9 cellular contexts compared by ENCODE assay signal in genomic region chr3:38805765-38806386, GRCh38. TPM values are rescaled to one million over a fixed set of nuclear protein-coding genes. Genes with fewer than 3 reads are reported as not detected.
DNase-seq lines count a peak whose midpoint lies in the region; ATAC-seq, FAIRE-seq and TF ChIP-seq lines count a peak whose summit lies in the region.
"Had no signal": no experiment of that assay in that cellular context is flagged by ENCODE, and none has a peak within 500 bp of the region (broad histone marks: within the 10 kb centered on the region; RNA-seq: fewer than 3 reads in every experiment).

No MANE protein-coding gene starts in this region.

- no peaks in the 10 kb centered on the region for H3K9me3 Mint-ChIP-seq in WTC11

- H3K4me3 Mint-ChIP-seq in WTC11 = no peak overlapping the region

- WGBS in right cardiac atrium = 14% methylated on average over 9 of the region's 9 CpGs

- H3K4me1 Mint-ChIP-seq in WTC11 = peaks cover 5% of the 10 kb centered on the region

- no peak overlapping the region for H3K4me3 ChIP-seq in right cardiac atrium (ENCODE audit: low read length)

- peaks cover 20% of the 10 kb centered on the region; the same call in 1 of the 2 replicates for H3K27me3 Mint-ChIP-seq in WTC11 (ENCODE audit: low read depth)

- POLR2A ChIA-PET in WTC11 (lab: Charles Lee) = interaction anchor here (0.8 kb wide), 1 partner anchor 23 kb away, joined by 3 read pairs; no protein-coding TSS in a partner anchor

- H3K27me3 ChIP-seq in right cardiac atrium (ENCODE audit: control insufficient read depth, insufficient read depth) = no peaks in the 10 kb centered on the region

- peak; percentile 87 for ATAC-seq in WTC11
- peak in 1 of 2 donors; percentile 52 for ATAC-seq in right cardiac atrium
- no peak for ATAC-seq in activated CD4-positive, CD25-positive, alpha-beta regulatory T cell treated with anti-CD3 and anti-CD28 coated beads, Interleukin-2, amount 50 U/mL, for 24 hours
- no peak for ATAC-seq in GM21723 (IDR thresholded peaks at IDR 0.05; ENCODE audit: unreplicated experiment)

- DNase-seq in G401 (ENCODE audit: low spot score) (peak; percentile 5), HTR-8/SVneo (ENCODE audit: insufficient read length, low spot score) (peak; percentile 41), WTC11 (ENCODE audit: low spot score) (peak; percentile 74), right cardiac atrium (peak in 2 of 3 donors; percentile 29 to 50), posterior vena cava (ENCODE audit: low spot score) (no peak)
- DNase-seq in stimulated activated CD4-positive, alpha-beta T cell treated with anti-CD3 and anti-CD28 coated beads, TNF-alpha, amount 100 ng/mL, for 48 hours (ENCODE audit: low read depth in 3 of 3) = peak; percentile 9 to 41 (median 9)

- in situ Hi-C loops in G401 (cut with HindIII; ENCODE audit: low sequenced_read_pairs) = no loop called here

- no peaks in the 10 kb centered on the region for H3K36me3 Mint-ChIP-seq in WTC11

- no peak for FAIRE-seq in HTR-8/SVneo (lab: Jason Lieb, UNC)

- no peaks in the 10 kb centered on the region for H3K4me1 ChIP-seq in right cardiac atrium (ENCODE audit: control insufficient read depth, insufficient read depth, low read length)

- TF ChIP-seq CTCF in WTC11 (IDR thresholded peaks at IDR 0.05) = no peak

- H3K27ac ChIP-seq in right cardiac atrium (ENCODE audit: low read length) = no peak overlapping the region
- H3K27ac ChIP-seq: KMS-11 had no signal

- no peaks in the 10 kb centered on the region for H3K9me3 ChIP-seq in right cardiac atrium (ENCODE audit: control insufficient read depth, low read length)

- intact Hi-C loops in right cardiac atrium (cut with DNase I) (no loop called here), posterior vena cava (cut with DNase I) (no loop called here)

- CTCF ChIA-PET in WTC11 (lab: Charles Lee) = interaction anchor here (0.6 to 1.7 kb wide), 5 partner anchors 67 to 194 kb away, joined by 3 to 9 read pairs (median 5); no protein-coding TSS in a partner anchor

- no peak overlapping the region for H3K27ac Mint-ChIP-seq in WTC11

TF ChIP-seq in WTC11, 78 proteins besides CTCF, POLR2A, EP300 and RAD21 (continues in another document):
- TF ChIP-seq ZNF512 (CRISPR knock-in tag; IDR thresholded peaks at IDR 0.05; ENCODE audit: borderline replicate concordance) (peak; percentile 90; the same call in 1 of the 2 replicates), E2F5 (CRISPR knock-in tag; IDR thresholded peaks at IDR 0.05) (peak; percentile 86; the same call in 1 of the 2 replicates), USF2 (CRISPR knock-in tag; IDR thresholded peaks at IDR 0.05) (peak; percentile 60), ZNF396 (CRISPR knock-in tag; IDR thresholded peaks at IDR 0.05; ENCODE audit: borderline replicate concordance) (peak; percentile 94; the same call in 1 of the 2 replicates), ZNF138 (CRISPR knock-in tag; conservative IDR thresholded peaks at IDR 0.05) (0 out of 2 replicates have a peak, but pooled peaks have one; percentile 75), NFATC4 (CRISPR knock-in tag; IDR thresholded peaks at IDR 0.05) (no peak), ZNF416 (CRISPR knock-in tag; IDR thresholded peaks at IDR 0.05) (no peak), GTF2I (CRISPR knock-in tag; conservative IDR thresholded peaks at IDR 0.05) (no peak), ZBTB43 (CRISPR knock-in tag; IDR thresholded peaks at IDR 0.05) (peak; percentile 98), JUN (CRISPR knock-in tag; IDR thresholded peaks at IDR 0.05) (peak; percentile 99), RORB (CRISPR knock-in tag; IDR thresholded peaks at IDR 0.05) (no peak), E2F4 (CRISPR knock-in tag; IDR thresholded peaks at IDR 0.05; ENCODE audit: borderline replicate concordance, low read depth) (peak; percentile 92)
- TF ChIP-seq, protein P1, sequence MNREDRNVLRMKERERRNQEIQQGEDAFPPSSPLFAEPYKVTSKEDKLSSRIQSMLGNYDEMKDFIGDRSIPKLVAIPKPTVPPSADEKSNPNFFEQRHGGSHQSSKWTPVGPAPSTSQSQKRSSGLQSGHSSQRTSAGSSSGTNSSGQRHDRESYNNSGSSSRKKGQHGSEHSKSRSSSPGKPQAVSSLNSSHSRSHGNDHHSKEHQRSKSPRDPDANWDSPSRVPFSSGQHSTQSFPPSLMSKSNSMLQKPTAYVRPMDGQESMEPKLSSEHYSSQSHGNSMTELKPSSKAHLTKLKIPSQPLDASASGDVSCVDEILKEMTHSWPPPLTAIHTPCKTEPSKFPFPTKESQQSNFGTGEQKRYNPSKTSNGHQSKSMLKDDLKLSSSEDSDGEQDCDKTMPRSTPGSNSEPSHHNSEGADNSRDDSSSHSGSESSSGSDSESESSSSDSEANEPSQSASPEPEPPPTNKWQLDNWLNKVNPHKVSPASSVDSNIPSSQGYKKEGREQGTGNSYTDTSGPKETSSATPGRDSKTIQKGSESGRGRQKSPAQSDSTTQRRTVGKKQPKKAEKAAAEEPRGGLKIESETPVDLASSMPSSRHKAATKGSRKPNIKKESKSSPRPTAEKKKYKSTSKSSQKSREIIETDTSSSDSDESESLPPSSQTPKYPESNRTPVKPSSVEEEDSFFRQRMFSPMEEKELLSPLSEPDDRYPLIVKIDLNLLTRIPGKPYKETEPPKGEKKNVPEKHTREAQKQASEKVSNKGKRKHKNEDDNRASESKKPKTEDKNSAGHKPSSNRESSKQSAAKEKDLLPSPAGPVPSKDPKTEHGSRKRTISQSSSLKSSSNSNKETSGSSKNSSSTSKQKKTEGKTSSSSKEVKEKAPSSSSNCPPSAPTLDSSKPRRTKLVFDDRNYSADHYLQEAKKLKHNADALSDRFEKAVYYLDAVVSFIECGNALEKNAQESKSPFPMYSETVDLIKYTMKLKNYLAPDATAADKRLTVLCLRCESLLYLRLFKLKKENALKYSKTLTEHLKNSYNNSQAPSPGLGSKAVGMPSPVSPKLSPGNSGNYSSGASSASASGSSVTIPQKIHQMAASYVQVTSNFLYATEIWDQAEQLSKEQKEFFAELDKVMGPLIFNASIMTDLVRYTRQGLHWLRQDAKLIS (CRISPR knock-in tag; IDR thresholded peaks at IDR 0.05; ENCODE audit: borderline replicate concordance) = peak; percentile 88; the same call in 1 of the 2 replicates

RNA-seq across cellular contexts. Expression of gene SCN10A, which starts 10.1 kb away (rescaled TPM):
- not detected in 2 replicates for total RNA-seq in G401 (2014; rRNA removed; shearing (Covaris generic))
- total RNA-seq in WTC11 (2021) (not detected in 3 replicates), right cardiac atrium (under 1 TPM in 3 of 4 donors, not detected in 1; 0.11 to 0.31 (median 0.18) TPM), posterior vena cava (under 1 TPM in 1 of 2 donors, not detected in 1; 0.05 TPM)
- 0.07 TPM for polyA plus RNA-seq in right cardiac atrium
